21 cellular contexts compared by ENCODE assay signal in the genomic region with DNA sequence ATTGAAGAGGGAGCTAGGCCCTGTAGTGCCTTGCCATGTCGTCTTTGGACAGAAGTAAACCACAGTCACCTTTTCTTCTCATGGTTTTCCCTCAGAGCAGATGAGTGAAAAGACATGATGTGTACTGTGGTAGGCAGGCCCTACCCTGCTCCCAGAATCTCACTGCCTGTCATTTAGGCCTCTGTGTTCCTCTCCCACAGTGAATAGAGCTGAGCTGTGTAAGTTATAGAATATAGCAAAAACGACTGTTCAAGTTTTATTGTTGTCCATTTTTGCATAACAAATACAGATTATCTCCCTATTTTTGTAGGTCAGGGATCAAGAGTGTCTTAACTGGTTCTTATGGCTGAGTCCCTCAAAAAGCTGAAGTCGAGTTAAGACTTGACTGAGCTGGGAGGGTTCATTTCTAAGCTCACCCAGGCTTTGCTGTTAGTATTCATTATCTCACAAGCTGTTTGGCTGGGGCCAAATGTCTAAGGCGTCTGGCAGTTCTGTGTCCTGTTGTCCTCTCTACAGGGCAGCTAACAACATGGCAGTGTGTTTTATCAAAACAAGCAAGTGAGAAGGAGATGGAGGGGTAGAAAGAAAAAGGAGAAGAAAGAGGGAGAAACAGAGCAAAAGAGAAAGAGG.
A peak's percentile ranks its signal among the peaks of the same experiment; 100 is the strongest.
DNase-seq lines count a peak whose midpoint lies in the region; ATAC-seq and TF ChIP-seq lines count a peak whose summit lies in the region.
"Had no signal": no experiment of that assay in that cellular context is flagged by ENCODE, and none has a peak within 500 bp of the region (broad histone marks: within the 10 kb centered on the region; RNA-seq: fewer than 3 reads in every experiment).

No MANE protein-coding gene starts in this region.

- no peaks in the 10 kb centered on the region for H3K79me2 ChIP-seq in smooth muscle cell (ENCODE audit: low read depth)

- WGBS in smooth muscle cell (ENCODE audit: low lambda C conversion rate) = 36% methylated on average over 4 of the region's 4 CpGs

- H3K4me3 ChIP-seq in HAP-1 (no peak overlapping the region), WERI-Rb-1 (ENCODE audit: low read depth, low read length) (no peak overlapping the region), smooth muscle cell (no peak overlapping the region), foreskin fibroblast (ENCODE audit: low read depth in 1 of 2, low read length in 2 of 2) (no peak overlapping the region)
- H3K4me3 ChIP-seq: BLaER1 treated with 17β-estradiol and CSF1 and Interleukin-3, amounts not matched to agents 10 nM and 100 nM; GM12878; GM23338 had no signal

- H3K4me1 Mint-ChIP-seq in nephron progenitor cell = no peaks in the 10 kb centered on the region
- no peaks in the 10 kb centered on the region for H3K4me1 Mint-ChIP-seq in naive thymus-derived CD8-positive, alpha-beta T cell
- H3K4me1 Mint-ChIP-seq: B cell, IgD-negative memory B cell had no signal

- no peak for ATAC-seq in GM18868 (IDR thresholded peaks at IDR 0.05; ENCODE audit: unreplicated experiment)
- no peak for ATAC-seq in naive thymus-derived CD8-positive, alpha-beta T cell
- ATAC-seq: CD8-positive, alpha-beta T cell; GM12878; GM23338; HCT116; HepG2 had no signal

- peaks cover 4% of the 10 kb centered on the region for H3K9me3 Mint-ChIP-seq in nephron progenitor cell
- H3K9me3 Mint-ChIP-seq in naive thymus-derived CD8-positive, alpha-beta T cell = peaks cover 0 to 26% (median 5%) of the 10 kb centered on the region in 9 donors

- H3K27me3 ChIP-seq in HAP-1 (ENCODE audit: low read depth) (no peaks in the 10 kb centered on the region), WERI-Rb-1 (ENCODE audit: insufficient read depth, low read depth, severe bottlenecking) (no peaks in the 10 kb centered on the region), smooth muscle cell (ENCODE audit: low read depth) (no peaks in the 10 kb centered on the region)
- H3K27me3 ChIP-seq: BLaER1 treated with 17β-estradiol and CSF1 and Interleukin-3, amounts not matched to agents 10 nM and 100 nM had no signal

- H2AFZ ChIP-seq in smooth muscle cell (ENCODE audit: low read depth) = peak overlapping the region; percentile 78
- H2AFZ ChIP-seq: GM23338 had no signal

- H3K27ac ChIP-seq in WERI-Rb-1 (peak overlapping the region; percentile 17; the same call in 1 of the 2 replicates), smooth muscle cell (ENCODE audit: low read depth) (peak overlapping the region; percentile 32)
- H3K27ac ChIP-seq: BLaER1 treated with 17β-estradiol and CSF1 and Interleukin-3, amounts not matched to agents 10 nM and 100 nM had no signal

- no peak for TF ChIP-seq CTCF in WERI-Rb-1 (IDR thresholded peaks at IDR 0.05; ENCODE audit: low read depth, low read length)
- TF ChIP-seq CTCF in nephron progenitor cell (IDR thresholded peaks at IDR 0.05) = no peak
- no peak for TF ChIP-seq CTCF in smooth muscle cell (IDR thresholded peaks at IDR 0.05; ENCODE audit: borderline replicate concordance, insufficient read depth, poor library complexity, severe bottlenecking)
- no peak for TF ChIP-seq CTCF in foreskin fibroblast (IDR thresholded peaks at IDR 0.05; ENCODE audit: low read depth, low read length)

- peak overlapping the region; percentile 25 for H3K27ac Mint-ChIP-seq in nephron progenitor cell
- H3K27ac Mint-ChIP-seq in naive thymus-derived CD8-positive, alpha-beta T cell = no peak overlapping the region
- H3K27ac Mint-ChIP-seq: B cell; CD8-positive, alpha-beta T cell; GM23338; HFFc6; IgD-negative memory B cell had no signal

- H3K4me1 ChIP-seq in HAP-1 (peaks cover 17% of the 10 kb centered on the region), smooth muscle cell (ENCODE audit: low read depth) (no peaks in the 10 kb centered on the region)

- POLR2A ChIA-PET in naive thymus-derived CD8-positive, alpha-beta T cell (lab: Charles Lee) = no interaction called here

- H3K36me3 Mint-ChIP-seq in nephron progenitor cell (ENCODE audit: low read depth) = no peaks in the 10 kb centered on the region
- no peaks in the 10 kb centered on the region for H3K36me3 Mint-ChIP-seq in naive thymus-derived CD8-positive, alpha-beta T cell
- H3K36me3 Mint-ChIP-seq: CD8-positive, alpha-beta T cell had no signal

- H4K20me1 ChIP-seq in smooth muscle cell (ENCODE audit: low read depth) = no peaks in the 10 kb centered on the region
- H4K20me1 ChIP-seq: BLaER1 treated with 17β-estradiol and CSF1 and Interleukin-3, amounts not matched to agents 10 nM and 100 nM had no signal

- DNase-seq in HAP-1 (ENCODE audit: low spot score in 2 of 2) (peak; percentile 68 to 96), WERI-Rb-1 (peak; percentile 66), nephron progenitor cell (no peak), smooth muscle cell (lab: John Stamatoyannopoulos, UW; ENCODE audit: unreplicated experiment) (no peak), foreskin fibroblast (no peak)
- DNase-seq in naive thymus-derived CD8-positive, alpha-beta T cell = no peak
- DNase-seq: Calu3; CD8-positive, alpha-beta T cell; DMS 273 treated with DMSO at 0.1 percent for 48 hours; DMS53; DND-41; EL; HFFc6 had no signal

- peaks cover 6% of the 10 kb centered on the region for H3K27me3 Mint-ChIP-seq in nephron progenitor cell (ENCODE audit: low read depth, poor library complexity)
- no peaks in the 10 kb centered on the region for H3K27me3 Mint-ChIP-seq in naive thymus-derived CD8-positive, alpha-beta T cell
- H3K27me3 Mint-ChIP-seq: B cell, IgD-negative memory B cell had no signal

- H3K9me3 ChIP-seq in HAP-1 (no peaks in the 10 kb centered on the region; the same call in 1 of the 2 replicates), WERI-Rb-1 (ENCODE audit: severe bottlenecking) (no peaks in the 10 kb centered on the region), smooth muscle cell (replicated peaks; ENCODE audit: low read depth) (no peaks in the 10 kb centered on the region)
- H3K9me3 ChIP-seq: BLaER1 treated with 17β-estradiol and CSF1 and Interleukin-3, amounts not matched to agents 10 nM and 100 nM had no signal

- no peaks in the 10 kb centered on the region for H3F3A ChIP-seq in smooth muscle cell (ENCODE audit: low read depth)

- H3K36me3 ChIP-seq in HAP-1 (replicated peaks) = no peaks in the 10 kb centered on the region
- no peaks in the 10 kb centered on the region for H3K36me3 ChIP-seq in WERI-Rb-1
- H3K36me3 ChIP-seq in smooth muscle cell (ENCODE audit: low read depth) = no peaks in the 10 kb centered on the region
- H3K36me3 ChIP-seq: BLaER1 treated with 17β-estradiol and CSF1 and Interleukin-3, amounts not matched to agents 10 nM and 100 nM had no signal

- H3K4me3 Mint-ChIP-seq in nephron progenitor cell = no peak overlapping the region
- H3K4me3 Mint-ChIP-seq in naive thymus-derived CD8-positive, alpha-beta T cell = no peak overlapping the region
- H3K4me3 Mint-ChIP-seq: B cell; CD8-positive, alpha-beta T cell; GM23338; HFFc6; IgD-negative memory B cell had no signal

- H3K4me2 ChIP-seq in smooth muscle cell = no peak overlapping the region
- H3K4me2 ChIP-seq: BLaER1 treated with 17β-estradiol and CSF1 and Interleukin-3, amounts not matched to agents 10 nM and 100 nM; GM23338 had no signal

- in situ Hi-C loops in HAP-1 (cut with MboI; ENCODE audit: low sequenced_read_pairs) = loop anchor here (10.0 to 25.0 kb wide), 2 partner anchors 240 to 817 kb away; no protein-coding TSS in a partner anchor

- H3K9ac ChIP-seq in smooth muscle cell (ENCODE audit: low read depth) = no peak overlapping the region
- H3K9ac ChIP-seq: BLaER1 treated with 17β-estradiol and CSF1 and Interleukin-3, amounts not matched to agents 10 nM and 100 nM had no signal

Comparison
In these comparisons a context has a peak if more than half of its experiments do, and no peak if none do; other contexts are left out.
1. DNase-seq: peak in HAP-1 (2 of 2) and WERI-Rb-1 (single experiment); none in nephron progenitor cell (single experiment), smooth muscle cell (single experiment), foreskin fibroblast (0 of 2) and naive thymus-derived CD8-positive, alpha-beta T cell (0 of 10).